22 cellular contexts compared by ENCODE assay signal in the genomic region with DNA sequence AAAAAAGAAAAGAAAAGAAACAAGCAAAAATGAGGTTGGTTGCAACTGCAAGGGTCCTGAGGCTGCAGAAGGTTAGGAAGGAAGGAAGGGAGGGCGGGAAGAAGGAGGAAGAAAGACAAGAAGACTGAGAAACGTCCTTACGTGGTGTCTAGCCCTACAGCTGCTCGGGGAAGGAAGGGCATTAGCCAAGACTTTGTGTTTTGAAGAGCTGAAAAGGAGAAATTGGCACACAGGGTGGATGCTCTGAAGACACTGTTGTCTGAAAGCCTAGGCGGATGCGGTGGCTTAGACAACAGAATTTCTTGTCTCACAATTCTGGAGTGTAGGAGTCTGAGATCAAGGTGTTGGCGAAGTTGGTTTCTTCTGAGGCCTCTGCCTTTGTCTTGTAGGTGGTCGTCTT.
"Had no signal": no experiment of that assay in that cellular context is flagged by ENCODE, and none has a peak within 500 bp of the region (broad histone marks: within the 10 kb centered on the region; RNA-seq: fewer than 3 reads in every experiment).

No MANE protein-coding gene starts in this region.

- H3K4me1 ChIP-seq: ascending aorta, body of pancreas, Peyer's patch had no signal

- H3K27ac ChIP-seq: ascending aorta, body of pancreas, Peyer's patch, RWPE1, WERI-Rb-1 had no signal

- ATAC-seq: activated CD4-positive, alpha-beta T cell treated with anti-CD3 and anti-CD28 coated beads for 36 hours; activated naive CD4-positive, alpha-beta T cell treated with anti-CD3 and anti-CD28 coated beads, Interleukin-2, amount 50 U/mL, for 72 hours; activated naive CD8-positive, alpha-beta T cell treated with anti-CD3 and anti-CD28 coated beads, Interleukin-2, amount 50 U/mL, for 24 hours; activated T-cell treated with anti-CD3 and anti-CD28 coated beads, Interleukin-2, amount 50 U/mL, for 72 hours; body of pancreas had no signal

- H3K36me3 ChIP-seq: ascending aorta, Peyer's patch, WERI-Rb-1 had no signal

- H3K4me3 ChIP-seq: ascending aorta, body of pancreas, Peyer's patch had no signal

- H3K9me3 ChIP-seq: ascending aorta, body of pancreas, Peyer's patch had no signal

- H3K27me3 ChIP-seq: ascending aorta, body of pancreas, Peyer's patch had no signal

- DNase-seq: activated CD4-positive, alpha-beta memory T cell treated with anti-CD3 and anti-CD28 coated beads, Interleukin-2, amount 10 ng/mL, durations not matched to agents 7 days and 5 days; activated CD4-positive, alpha-beta T cell treated with anti-CD3 and anti-CD28 coated beads for 36 hours; activated CD4-positive, alpha-beta T cell treated with anti-CD3 and anti-CD28 coated beads, Interleukin-2, amount 50 U/mL, for 1 hour; activated CD8-positive, alpha-beta memory T cell treated with anti-CD3 and anti-CD28 coated beads, Interleukin-2, amount 50 U/mL, for 4 hours; activated naive CD8-positive, alpha-beta T cell treated with anti-CD3 and anti-CD28 coated beads, Interleukin-2, amount 50 U/mL, for 24 hours; activated T-cell treated with anti-CD3 and anti-CD28 coated beads, Interleukin-2, amount 50 U/mL, for 72 hours; amniotic stem cell; body of pancreas; KG1; NCI-H1048; NCI-H146; NCI-H187 treated with DMSO at 0.1 percent for 48 hours; NCI-H2081 treated with DMSO at 0.1 percent for 48 hours; NCI-H446; NCI-H524; Peyer's patch; SHP77; T-helper 1 cell; WERI-Rb-1 had no signal
